ENCODE assay signal across 22 cellular contexts in genomic region chr7:475425-475728, GRCh38.
"Had no signal": no experiment of that assay in that cellular context is flagged by ENCODE, and none has a peak within 500 bp of the region (broad histone marks: within the 10 kb centered on the region; RNA-seq: fewer than 3 reads in every experiment).

No MANE protein-coding gene starts in this region.

- H3K4me3 ChIP-seq: left lung, lung, neural progenitor cell, ovary, right atrium auricular region, right lobe of liver, skin epidermis, suprapubic skin, thoracic aorta, tibial artery, uterus had no signal

- ATAC-seq: left colon; left lung; natural killer cell; stimulated activated effector memory CD8-positive, alpha-beta T cell treated with anti-CD3 and anti-CD28 coated beads, Interleukin-12 subunit alpha, Interleukin-12 subunit beta, amount 100 ng/mL, for 72 hours had no signal

- H3K9me3 ChIP-seq: ovary, right lobe of liver had no signal

- DNase-seq: hippocampal formation; kidney glomerular epithelial cell; mesendoderm; naive B cell; natural killer cell; nephron progenitor cell; stimulated activated CD4-positive, alpha-beta T cell treated with anti-CD3 and anti-CD28 coated beads, Interleukin-4, amount 100 ng/mL, for 24 hours; stimulated activated naive CD4-positive, alpha-beta T cell; trophoblast cell; uterus had no signal

- H2AFZ ChIP-seq: neural progenitor cell had no signal

- H3K27ac ChIP-seq: left lung, neural progenitor cell, ovary, right atrium auricular region, right lobe of liver, skin epidermis, suprapubic skin, thoracic aorta, tibial artery, uterus had no signal

- H3K27me3 ChIP-seq: neural progenitor cell, ovary, right atrium auricular region, right lobe of liver, uterus had no signal

- H3K4me2 ChIP-seq: neural progenitor cell had no signal

- H3K4me1 ChIP-seq: left lung, right lobe of liver, uterus had no signal

- H3K36me3 ChIP-seq: left lung, neural progenitor cell, ovary, right atrium auricular region, right lobe of liver, suprapubic skin, thoracic aorta, tibial artery, uterus had no signal

- H3K9ac ChIP-seq: neural progenitor cell had no signal
